ENCODE assay signal across 25 cellular contexts in genomic region chr10:48414160-48414559, GRCh38.
DNase-seq lines count a peak whose midpoint lies in the region; ATAC-seq, FAIRE-seq and TF ChIP-seq lines count a peak whose summit lies in the region.
"Had no signal": no experiment of that assay in that cellular context is flagged by ENCODE, and none has a peak within 500 bp of the region (broad histone marks: within the 10 kb centered on the region; RNA-seq: fewer than 3 reads in every experiment).

No MANE protein-coding gene starts in this region.

- no peak overlapping the region for H3K4me3 ChIP-seq in HepG2 (replicated peaks in 1 of 3; ENCODE audit: insufficient read depth in 1 of 3, low read depth in 2 of 3, low read length in 3 of 3)
- H3K4me3 ChIP-seq in right lobe of liver, result no peak overlapping the region
- H3K4me3 ChIP-seq in psoas muscle, result no peak overlapping the region
- no peak overlapping the region for H3K4me3 ChIP-seq in hepatocyte
- H3K4me3 ChIP-seq: BLaER1 treated with 17β-estradiol and CSF1 and Interleukin-3, amounts not matched to agents 10 nM and 100 nM; GM23338 had no signal

- CTCF ChIA-PET in HepG2 (lab: Yijun Ruan, JAX; ENCODE audit: low intra/inter-chr PET ratio, low total read pairs), result no interaction called here

- H4K20me1 ChIP-seq in HepG2 (ENCODE audit: insufficient read depth, low read length) (no peaks in the 10 kb centered on the region), hepatocyte (ENCODE audit: insufficient read depth, poor library complexity, severe bottlenecking) (no peaks in the 10 kb centered on the region)

- H3K27me3 ChIP-seq in HepG2 (ENCODE audit: control insufficient read depth in 1 of 2, insufficient read depth in 2 of 2, low read length in 2 of 2), result no peaks in the 10 kb centered on the region
- no peaks in the 10 kb centered on the region for H3K27me3 ChIP-seq in right lobe of liver
- H3K27me3 ChIP-seq in psoas muscle (ENCODE audit: insufficient read depth in 3 of 3, low read length in 2 of 3), result no peaks in the 10 kb centered on the region
- H3K27me3 ChIP-seq in hepatocyte, result no peaks in the 10 kb centered on the region
- H3K27me3 ChIP-seq: BE2C; BLaER1 treated with 17β-estradiol and CSF1 and Interleukin-3, amounts not matched to agents 10 nM and 100 nM had no signal

- no peak for TF ChIP-seq POLR2A in HepG2 (IDR thresholded peaks at IDR 0.05; ENCODE audit: insufficient read depth in 1 of 2, low read depth in 2 of 2, low read length in 2 of 2)
- TF ChIP-seq POLR2A in right lobe of liver (IDR thresholded peaks at IDR 0.05), result no peak

- no peak for ATAC-seq in HepG2
- ATAC-seq in right lobe of liver, result no peak
- ATAC-seq in psoas muscle, result no peak
- ATAC-seq: GM23338, HCT116 had no signal

- no peak overlapping the region for H3K27ac ChIP-seq in HepG2 (ENCODE audit: extremely low read length, insufficient read depth, low read length)
- no peak overlapping the region for H3K27ac ChIP-seq in right lobe of liver
- H3K27ac ChIP-seq in psoas muscle, result no peak overlapping the region
- no peak overlapping the region for H3K27ac ChIP-seq in hepatocyte
- H3K27ac ChIP-seq: 22Rv1; BLaER1 treated with 17β-estradiol and CSF1 and Interleukin-3, amounts not matched to agents 10 nM and 100 nM had no signal

- in situ Hi-C loops in HepG2 (cut with HindIII; ENCODE audit: extremely low pct_ligation_motif_present, low pct_unique_long_range_greater_than_20kb), result no loop called here

- H3K36me3 ChIP-seq in HepG2 (replicated peaks in 1 of 2; ENCODE audit: control insufficient read depth in 1 of 2, insufficient read depth in 2 of 2, low read length in 2 of 2), result peaks cover 0 to 18% of the 10 kb centered on the region in 2 experiments; a peak in 1 of 5 replicates
- H3K36me3 ChIP-seq in right lobe of liver, result peaks cover 0 to 5% (median 0%) of the 10 kb centered on the region in 4 donors
- peaks cover 3 to 30% of the 10 kb centered on the region in 2 donors for H3K36me3 ChIP-seq in psoas muscle (ENCODE audit: insufficient read depth in 1 of 2, low read depth in 1 of 2)
- H3K36me3 ChIP-seq in hepatocyte (replicated peaks; ENCODE audit: insufficient read depth, low read depth), result no peaks in the 10 kb centered on the region

- TF ChIP-seq CTCF in HepG2 (CRISPR knock-in tag; IDR thresholded peaks at IDR 0.05), result no peak
- TF ChIP-seq CTCF in right lobe of liver (IDR thresholded peaks at IDR 0.05), result no peak
- TF ChIP-seq CTCF in psoas muscle (IDR thresholded peaks at IDR 0.05), result no peak
- TF ChIP-seq CTCF in hepatocyte (IDR thresholded peaks at IDR 0.05; ENCODE audit: poor library complexity), result no peak

- no peak for TF ChIP-seq EP300 in HepG2 (IDR thresholded peaks at IDR 0.05; ENCODE audit: low read depth in 2 of 2, low read length in 2 of 2)
- no peak for TF ChIP-seq EP300 in HepG2 (CRISPR knock-in tag; IDR thresholded peaks at IDR 0.05; ENCODE audit: borderline replicate concordance)

- POLR2A ChIA-PET in HepG2 (lab: Yijun Ruan, JAX), result no interaction called here

- H2AFZ ChIP-seq in HepG2 (ENCODE audit: low read length) (no peak overlapping the region), hepatocyte (no peak overlapping the region)
- H2AFZ ChIP-seq: GM23338 had no signal

- no peaks in the 10 kb centered on the region for H3K9me3 ChIP-seq in HepG2 (ENCODE audit: low read length)
- no peaks in the 10 kb centered on the region for H3K9me3 ChIP-seq in right lobe of liver
- H3K9me3 ChIP-seq in psoas muscle, result peaks cover 8% of the 10 kb centered on the region
- peaks cover 11% of the 10 kb centered on the region for H3K9me3 ChIP-seq in hepatocyte (ENCODE audit: low read depth)
- H3K9me3 ChIP-seq: BE2C had no signal

- intact Hi-C loops in HepG2 (cut with micrococcal nuclease; ENCODE audit: unreplicated experiment) (loop anchor here (10.0 kb wide), 1 partner anchor 49 kb away; no protein-coding TSS in a partner anchor), right lobe of liver (cut with DNase I) (no loop called here), psoas muscle (cut with DNase I) (loop anchor here in 1 of 2 donors (10.0 kb wide), 1 partner anchor 49 kb away; no protein-coding TSS in a partner anchor)

- WGBS in HepG2 (ENCODE audit: low lambda C conversion rate), result 92% methylated on average over 1 of the region's 1 CpG
- WGBS in right lobe of liver (ENCODE audit: insufficient coverage, low coverage, low lambda C conversion rate, missing lambda C conversion rate), result 100% methylated on average over 1 of the region's 1 CpG
- WGBS in psoas muscle, 3 donors, result 95 to 100% (median 100%) methylated on average over 1 of the region's 1 CpG
- 96% methylated on average over 1 of the region's 1 CpG for WGBS in hepatocyte (ENCODE audit: low lambda C conversion rate, missing lambda C conversion rate)

- BruUV-seq in HepG2 (replicated peaks; lab: Mats Ljungman, UMichigan), result no TSS peak

- FAIRE-seq in HepG2 (lab: Jason Lieb, UNC), result no peak
- peak; percentile 18 for FAIRE-seq in endometrium (lab: Jason Lieb, UNC)
- FAIRE-seq in islet of Langerhans (lab: Jason Lieb, UNC), result peak; percentile 66
- FAIRE-seq: A204.1, D721Med, GM12891, GM18507 had no signal

- H3K79me2 ChIP-seq in HepG2 (ENCODE audit: insufficient read depth, low read length) (no peaks in the 10 kb centered on the region), hepatocyte (no peaks in the 10 kb centered on the region)

- DNase-seq in HepG2 (ENCODE audit: low spot score) (no peak), right lobe of liver (no peak), DMS153 treated with DMSO at 0.1 percent for 48 hours (lab: John Stamatoyannopoulos, UW; ENCODE audit: unreplicated experiment) (no peak), psoas muscle (no peak), hepatocyte (ENCODE audit: low spot score) (no peak)
- no peak for DNase-seq in stimulated activated CD4-positive, alpha-beta T cell treated with anti-CD3 and anti-CD28 coated beads, Interleukin-12 subunit alpha, Interleukin-12 subunit beta, amount 100 ng/mL, for 4 hours
- DNase-seq: AML-193; BE2C; CD4-positive, alpha-beta T cell; CD8-positive, alpha-beta memory T cell; DMS 273 treated with DMSO at 0.1 percent for 48 hours; DMS53; DMS79 treated with DMSO at 0.1 percent for 48 hours; GF-D8; H9 had no signal

- H3K9ac ChIP-seq in HepG2 (ENCODE audit: insufficient read depth, low read depth, low read length), result no peak overlapping the region
- H3K9ac ChIP-seq: BLaER1 treated with 17β-estradiol and CSF1 and Interleukin-3, amounts not matched to agents 10 nM and 100 nM had no signal

- H3K4me2 ChIP-seq in HepG2 (ENCODE audit: low read depth, low read length), result no peak overlapping the region
- H3K4me2 ChIP-seq in hepatocyte, result no peak overlapping the region
- H3K4me2 ChIP-seq: BLaER1 treated with 17β-estradiol and CSF1 and Interleukin-3, amounts not matched to agents 10 nM and 100 nM; GM23338 had no signal

- H3K4me1 ChIP-seq in HepG2 (ENCODE audit: insufficient read depth, low read length) (peaks cover 36% of the 10 kb centered on the region), right lobe of liver (no peaks in the 10 kb centered on the region), psoas muscle (no peaks in the 10 kb centered on the region), hepatocyte (ENCODE audit: insufficient read depth) (peaks cover 7% of the 10 kb centered on the region)
- H3K4me1 ChIP-seq: BE2C had no signal

- no peak for TF ChIP-seq RAD21 in HepG2 (CRISPR knock-in tag; IDR thresholded peaks at IDR 0.05)

- H3K9me2 ChIP-seq in hepatocyte (replicated peaks; ENCODE audit: insufficient read depth), result no peaks in the 10 kb centered on the region

TF ChIP-seq in HepG2, 621 proteins besides CTCF, POLR2A, EP300 and RAD21 (continues in another document):
- TF ChIP-seq RARA (CRISPR knock-in tag; IDR thresholded peaks at IDR 0.05) (0 out of 2 replicates have a peak, but pooled peaks have one; percentile 19), HOXA3 (CRISPR knock-in tag; IDR thresholded peaks at IDR 0.05) (no peak), BRF2 (CRISPR knock-in tag; IDR thresholded peaks at IDR 0.05) (no peak), ARNT2 (CRISPR knock-in tag; IDR thresholded peaks at IDR 0.05; ENCODE audit: low read depth) (no peak), BCLAF1 (IDR thresholded peaks at IDR 0.05) (no peak), AGO2 (optimal IDR thresholded peaks at IDR 0.05; ENCODE audit: low read depth, low read length) (no peak), RXRB (CRISPR knock-in tag; IDR thresholded peaks at IDR 0.05; ENCODE audit: borderline replicate concordance) (no peak), KDM1A (CRISPR knock-in tag; IDR thresholded peaks at IDR 0.05) (no peak), RBFOX2 (IDR thresholded peaks at IDR 0.05; ENCODE audit: low read depth, low read length) (no peak)
